17 cellular contexts compared by ENCODE assay signal in genomic region chr20:18139832-18140231, GRCh38. TPM values are rescaled to one million over a fixed set of nuclear protein-coding genes. Genes with fewer than 3 reads are reported as not detected.
DNase-seq lines count a peak whose midpoint lies in the region; ATAC-seq, FAIRE-seq and TF ChIP-seq lines count a peak whose summit lies in the region.
"Had no signal": no experiment of that assay in that cellular context is flagged by ENCODE, and none has a peak within 500 bp of the region (broad histone marks: within the 10 kb centered on the region; RNA-seq: fewer than 3 reads in every experiment).

No MANE protein-coding gene starts in this region.

- peaks cover 21% of the 10 kb centered on the region for H3K36me3 Mint-ChIP-seq in activated CD4-positive, alpha-beta T cell treated with anti-CD3 and anti-CD28 coated beads, Interleukin-2, amount 10 ng/mL, durations not matched to agents 7 days and 5 days (ENCODE audit: low read depth)

- peaks cover 55% of the 10 kb centered on the region for H3K79me2 ChIP-seq in Karpas-422 (ENCODE audit: low read length)
- peaks cover 45% of the 10 kb centered on the region for H3K79me2 ChIP-seq in mammary epithelial cell (ENCODE audit: insufficient read depth, low read length)

- no peaks in the 10 kb centered on the region for H3K9me3 Mint-ChIP-seq in activated CD4-positive, alpha-beta T cell treated with anti-CD3 and anti-CD28 coated beads, Interleukin-2, amount 10 ng/mL, durations not matched to agents 7 days and 5 days

- dilution Hi-C loops in mammary epithelial cell (cut with HindIII; ENCODE audit: low sequenced_read_pairs), result no loop called here

- H3K9me3 ChIP-seq in Karpas-422 (ENCODE audit: low read length) (no peaks in the 10 kb centered on the region), mammary epithelial cell (replicated peaks; ENCODE audit: insufficient read depth, low read length) (no peaks in the 10 kb centered on the region), small intestine (ENCODE audit: control insufficient read depth, low read depth) (no peaks in the 10 kb centered on the region)
- H3K9me3 ChIP-seq: neutrophil, upper lobe of right lung had no signal

- H3K9me2 ChIP-seq in Karpas-422 (replicated peaks; ENCODE audit: insufficient read depth, low read length), result no peaks in the 10 kb centered on the region

- peak overlapping the region; percentile 2 for H3K4me3 Mint-ChIP-seq in activated CD4-positive, alpha-beta T cell treated with anti-CD3 and anti-CD28 coated beads, Interleukin-2, amount 10 ng/mL, durations not matched to agents 7 days and 5 days

- 100% methylated on average over 1 of the region's 2 CpGs for WGBS in mammary epithelial cell (ENCODE audit: low coverage, missing lambda C conversion rate)
- 72 to 87% (median 79%) methylated on average over 2 of the region's 2 CpGs for WGBS in small intestine, 3 donors

- H3K27ac ChIP-seq in Karpas-422 (ENCODE audit: low read length), result no peak overlapping the region
- no peak overlapping the region for H3K27ac ChIP-seq in mammary epithelial cell (ENCODE audit: insufficient read depth, low read depth, low read length)
- H3K27ac ChIP-seq in small intestine (ENCODE audit: low read depth in 1 of 2, low read length in 1 of 2), result peak overlapping the region in 1 of 2 donors; percentile 25
- H3K27ac ChIP-seq: neutrophil, upper lobe of right lung had no signal

- H4K20me1 ChIP-seq in Karpas-422 (ENCODE audit: insufficient read depth, low read depth, low read length) (no peaks in the 10 kb centered on the region), mammary epithelial cell (ENCODE audit: insufficient read depth, low read length) (no peaks in the 10 kb centered on the region)

- H2AFZ ChIP-seq in Karpas-422 (ENCODE audit: low read length), result no peak overlapping the region
- H2AFZ ChIP-seq in mammary epithelial cell (ENCODE audit: low read depth, low read length), result no peak overlapping the region

- no peak for TF ChIP-seq CTCF in mammary epithelial cell (conservative IDR thresholded peaks at IDR 0.05 in 1 of 2, IDR thresholded peaks at IDR 0.05 in 1 of 2; ENCODE audit: extremely low read depth in 1 of 2, insufficient read depth in 1 of 2, low read depth in 1 of 2, low read length in 2 of 2)

- intact Hi-C loops in mammary epithelial cell (cut with micrococcal nuclease), result loop anchor here (5.0 kb wide), 2 partner anchors 47 to 83 kb away; partner anchors contain the start of gene OVOL2

- no peak for DNase-seq in activated CD4-positive, alpha-beta T cell treated with anti-CD3 and anti-CD28 coated beads, Interleukin-2, amount 10 ng/mL, durations not matched to agents 7 days and 5 days
- no peak for DNase-seq in activated CD4-positive, alpha-beta T cell treated with anti-CD3 and anti-CD28 coated beads, Interleukin-2, amount 50 U/mL, for 48 hours
- DNase-seq in Karpas-422, result no peak
- no peak for DNase-seq in mammary epithelial cell
- peak; percentile 22 for DNase-seq in small intestine
- DNase-seq in A172 (ENCODE audit: low spot score), result no peak
- no peak for DNase-seq in GM03348 (ENCODE audit: low spot score)
- DNase-seq: DMS153; NCI-H1092; NCI-H446 treated with DMSO at 0.1 percent for 48 hours; stimulated activated CD4-positive, alpha-beta T cell treated with anti-CD3 and anti-CD28 coated beads, Interleukin-12 subunit alpha, Interleukin-12 subunit beta, amount 100 ng/mL, for 4 hours; upper lobe of right lung had no signal

- FAIRE-seq in small intestine (lab: Jason Lieb, UNC), result no peak
- FAIRE-seq: endometrium, RCC 7860, TTC549 had no signal

- ATAC-seq in GM21360 (IDR thresholded peaks at IDR 0.05; ENCODE audit: unreplicated experiment), result no peak
- ATAC-seq: upper lobe of right lung had no signal

- H3K9ac ChIP-seq in Karpas-422 (ENCODE audit: low read length) (peak overlapping the region; percentile 91), mammary epithelial cell (ENCODE audit: insufficient read depth, low read length) (no peak overlapping the region)

- H3K4me3 ChIP-seq in Karpas-422 (ENCODE audit: low read length) (peak overlapping the region; percentile 91; the same call in 1 of the 2 replicates), mammary epithelial cell (replicated peaks in 1 of 3; ENCODE audit: insufficient read depth in 1 of 3, low read depth in 2 of 3, low read length in 3 of 3) (no peak overlapping the region), small intestine (ENCODE audit: low read depth in 1 of 2, low read length in 2 of 2) (no peak overlapping the region)

- H3K27me3 Mint-ChIP-seq in activated CD4-positive, alpha-beta T cell treated with anti-CD3 and anti-CD28 coated beads, Interleukin-2, amount 10 ng/mL, durations not matched to agents 7 days and 5 days, result no peaks in the 10 kb centered on the region

- POLR2A ChIA-PET in activated CD4-positive, alpha-beta T cell treated with anti-CD3 and anti-CD28 coated beads, Interleukin-2, amount 10 ng/mL, durations not matched to agents 7 days and 5 days (lab: Charles Lee), result no interaction called here

- in situ Hi-C loops in mammary epithelial cell (cut with MboI; ENCODE audit: low sequenced_read_pairs in 2 of 2), result no loop called here

- peaks cover 26% of the 10 kb centered on the region for H3K4me1 ChIP-seq in Karpas-422 (ENCODE audit: low read length)
- peaks cover 34% of the 10 kb centered on the region for H3K4me1 ChIP-seq in mammary epithelial cell (ENCODE audit: insufficient read depth, low read length)
- peaks cover 8 to 14% of the 10 kb centered on the region in 2 donors for H3K4me1 ChIP-seq in small intestine (ENCODE audit: control insufficient read depth in 2 of 2, insufficient read depth in 1 of 2, low read depth in 1 of 2, low read length in 1 of 2)

- H3K27me3 ChIP-seq in Karpas-422 (ENCODE audit: low read length), result no peaks in the 10 kb centered on the region
- no peaks in the 10 kb centered on the region for H3K27me3 ChIP-seq in mammary epithelial cell (ENCODE audit: insufficient read depth, low read length)
- no peaks in the 10 kb centered on the region for H3K27me3 ChIP-seq in small intestine (ENCODE audit: control insufficient read depth in 2 of 2, insufficient read depth in 2 of 2, low read length in 2 of 2)
- H3K27me3 ChIP-seq: neutrophil, upper lobe of right lung had no signal

- peaks cover 10% of the 10 kb centered on the region; the same call in 1 of the 2 replicates for H3K36me3 ChIP-seq in Karpas-422 (ENCODE audit: insufficient read depth, low read length)
- peaks cover 8% of the 10 kb centered on the region for H3K36me3 ChIP-seq in mammary epithelial cell (ENCODE audit: insufficient read depth, low read length)
- peaks cover 0 to 4% of the 10 kb centered on the region in 2 donors for H3K36me3 ChIP-seq in small intestine (ENCODE audit: control insufficient read depth in 2 of 2, insufficient read depth in 2 of 2, low read length in 2 of 2)

- BruUV-seq in mammary epithelial cell (replicated peaks; lab: Mats Ljungman, UMichigan), result no TSS peak

- peaks cover 38% of the 10 kb centered on the region for H3K4me1 Mint-ChIP-seq in activated CD4-positive, alpha-beta T cell treated with anti-CD3 and anti-CD28 coated beads, Interleukin-2, amount 10 ng/mL, durations not matched to agents 7 days and 5 days

- CTCF ChIA-PET in activated CD4-positive, alpha-beta T cell treated with anti-CD3 and anti-CD28 coated beads, Interleukin-2, amount 10 ng/mL, durations not matched to agents 7 days and 5 days (lab: Charles Lee), result no interaction called here
- CTCF ChIA-PET in mammary epithelial cell (lab: Charles Lee; ENCODE audit: low non-redundant PET), result no interaction called here

- peak overlapping the region; percentile 43 for H3K27ac Mint-ChIP-seq in activated CD4-positive, alpha-beta T cell treated with anti-CD3 and anti-CD28 coated beads, Interleukin-2, amount 10 ng/mL, durations not matched to agents 7 days and 5 days

- H3K4me2 ChIP-seq in Karpas-422 (ENCODE audit: low read depth, low read length, poor library complexity, severe bottlenecking), result peak overlapping the region; percentile 81
- H3K4me2 ChIP-seq in mammary epithelial cell (ENCODE audit: insufficient read depth, low read depth, low read length), result peak overlapping the region; percentile 97

RNA-seq across cellular contexts. Expression of gene KAT14, which starts 2.2 kb away (rescaled TPM):
- 10 to 100 TPM; 19.3 to 20.2 TPM for total RNA-seq in activated CD4-positive, alpha-beta T cell treated with anti-CD3 and anti-CD28 coated beads, Interleukin-2, amount 10 ng/mL, durations not matched to agents 7 days and 5 days
- total RNA-seq in Karpas-422 (2014; rRNA removed; shearing (Covaris generic); ENCODE audit: low replicate concordance), result 14.5 and 18.6 TPM in 2 replicates
- 10 to 100 TPM; 18.5 to 20.2 TPM for total RNA-seq in mammary epithelial cell
- polyA plus RNA-seq in mammary epithelial cell (11.2 TPM), small intestine (10 to 100 TPM; 11.8 to 16.8 (median 12.7) TPM)
- 19.9 TPM for polyA minus RNA-seq in mammary epithelial cell
- 26.3 and 29.9 TPM in 2 replicates for total RNA-seq in A172 (2014; rRNA removed; shearing (Covaris generic))

RNA-seq across cellular contexts. Expression of gene PET117, which starts 2.2 kb away (rescaled TPM):
- 10 to 100 TPM; 13.9 to 14.0 TPM for total RNA-seq in activated CD4-positive, alpha-beta T cell treated with anti-CD3 and anti-CD28 coated beads, Interleukin-2, amount 10 ng/mL, durations not matched to agents 7 days and 5 days
- total RNA-seq in Karpas-422 (2014; rRNA removed; shearing (Covaris generic); ENCODE audit: low replicate concordance), result 4.9 and 12.2 TPM in 2 replicates
- total RNA-seq in mammary epithelial cell, result 10 to 100 TPM; 10.8 to 13.2 TPM
- polyA plus RNA-seq in mammary epithelial cell, result 9.5 TPM
- polyA minus RNA-seq in mammary epithelial cell, result not detected
- 10 to 100 TPM; 17.4 to 28.9 (median 26.4) TPM for polyA plus RNA-seq in small intestine
- total RNA-seq in A172 (2014; rRNA removed; shearing (Covaris generic)), result 43.0 and 43.5 TPM in 2 replicates
